ENCODE assay signal across 11 cellular contexts in genomic region chr11:126790550-126790981, GRCh38.
DNase-seq lines count a peak whose midpoint lies in the region; ATAC-seq lines count a peak whose summit lies in the region.
"Had no signal": no experiment of that assay in that cellular context is flagged by ENCODE, and none has a peak within 500 bp of the region (broad histone marks: within the 10 kb centered on the region; RNA-seq: fewer than 3 reads in every experiment).

No MANE protein-coding gene starts in this region.

- peak; percentile 87 for DNase-seq in Ammon's horn (ENCODE audit: low spot score)
- DNase-seq in MG63: peak; percentile 84
- peak; percentile 3 for DNase-seq in dermis blood vessel endothelial cell
- peak; percentile 81 for DNase-seq in mesendoderm
- DNase-seq in stimulated activated CD4-positive, alpha-beta T cell treated with anti-CD3 and anti-CD28 coated beads, Interleukin-12 subunit alpha, Interleukin-12 subunit beta, amount 100 ng/mL, for 4 hours: no peak
- no peak for DNase-seq in activated CD4-positive, alpha-beta T cell treated with anti-CD3 and anti-CD28 coated beads for 4 hours
- DNase-seq in stimulated activated naive CD4-positive, alpha-beta T cell treated with Interleukin-2 at 50 U/mL for 16 hours (lab: John Stamatoyannopoulos, UW): no peak
- DNase-seq: DMS79 treated with DMSO at 0.1 percent for 48 hours, NCI-H446, T-cell had no signal

- no peak overlapping the region for H3K27ac ChIP-seq in mesendoderm (ENCODE audit: low read depth, low read length)

- H3K18ac ChIP-seq in mesendoderm (ENCODE audit: low read length): no peak overlapping the region

- H3K23ac ChIP-seq in mesendoderm (ENCODE audit: low read length): no peak overlapping the region

- H3K36me3 ChIP-seq in MG63 (no peaks in the 10 kb centered on the region), mesendoderm (ENCODE audit: control insufficient read depth, insufficient read depth, low read length) (no peaks in the 10 kb centered on the region)

- no peak overlapping the region for H2BK15ac ChIP-seq in mesendoderm (replicated peaks; ENCODE audit: low read depth)

- ATAC-seq in GM19455 (IDR thresholded peaks at IDR 0.05; ENCODE audit: unreplicated experiment): no peak
- ATAC-seq: T-cell had no signal

- H2BK5ac ChIP-seq in mesendoderm (ENCODE audit: low read length): no peak overlapping the region

- H3K9ac ChIP-seq in mesendoderm (ENCODE audit: low read length): no peak overlapping the region

- H3K4me1 ChIP-seq in mesendoderm (ENCODE audit: control insufficient read depth, low read depth, low read length): no peaks in the 10 kb centered on the region

- no peaks in the 10 kb centered on the region for H3K79me2 ChIP-seq in mesendoderm (ENCODE audit: control insufficient read depth, insufficient read depth, low read length)

- no peak overlapping the region for H3K4ac ChIP-seq in mesendoderm (ENCODE audit: low read depth, low read length)

- H3K79me1 ChIP-seq in mesendoderm (ENCODE audit: low read length): no peaks in the 10 kb centered on the region

- no CpG with 5 or more reads among the region's 9 CpGs for WGBS in mesendoderm (ENCODE audit: extremely low coverage, insufficient coverage, low lambda C conversion rate)

- no peaks in the 10 kb centered on the region for H3K9me3 ChIP-seq in MG63

- H2BK120ac ChIP-seq in mesendoderm (ENCODE audit: low read depth, low read length): no peak overlapping the region

- H4K5ac ChIP-seq in mesendoderm (ENCODE audit: low read length): no peak overlapping the region

- H3K4me2 ChIP-seq in mesendoderm (ENCODE audit: low read length): no peak overlapping the region

- H3K4me3 ChIP-seq in MG63: no peak overlapping the region
- no peak overlapping the region for H3K4me3 ChIP-seq in mesendoderm (ENCODE audit: low read length)

- H2AK5ac ChIP-seq in mesendoderm (ENCODE audit: low read length): no peak overlapping the region

- no peak overlapping the region for H3K56ac ChIP-seq in mesendoderm (ENCODE audit: low read length)

- H3K27me3 ChIP-seq in MG63 (no peaks in the 10 kb centered on the region), mesendoderm (ENCODE audit: insufficient read depth, low read length, poor library complexity) (no peaks in the 10 kb centered on the region)

- no peak overlapping the region for H4K8ac ChIP-seq in mesendoderm (ENCODE audit: low read depth, low read length)

Comparison
In these comparisons a context has a peak if more than half of its experiments do, and no peak if none do; other contexts are left out.
1. DNase-seq: peak in Ammon's horn (single experiment), MG63 (single experiment), dermis blood vessel endothelial cell (single experiment) and mesendoderm (single experiment); none in stimulated activated CD4-positive, alpha-beta T cell treated with anti-CD3 and anti-CD28 coated beads, Interleukin-12 subunit alpha, Interleukin-12 subunit beta, amount 100 ng/mL, for 4 hours (single experiment), activated CD4-positive, alpha-beta T cell treated with anti-CD3 and anti-CD28 coated beads for 4 hours (0 of 2) and stimulated activated naive CD4-positive, alpha-beta T cell treated with Interleukin-2 at 50 U/mL for 16 hours (single experiment).